1 cellular context compared by ENCODE assay signal in the genomic region with DNA sequence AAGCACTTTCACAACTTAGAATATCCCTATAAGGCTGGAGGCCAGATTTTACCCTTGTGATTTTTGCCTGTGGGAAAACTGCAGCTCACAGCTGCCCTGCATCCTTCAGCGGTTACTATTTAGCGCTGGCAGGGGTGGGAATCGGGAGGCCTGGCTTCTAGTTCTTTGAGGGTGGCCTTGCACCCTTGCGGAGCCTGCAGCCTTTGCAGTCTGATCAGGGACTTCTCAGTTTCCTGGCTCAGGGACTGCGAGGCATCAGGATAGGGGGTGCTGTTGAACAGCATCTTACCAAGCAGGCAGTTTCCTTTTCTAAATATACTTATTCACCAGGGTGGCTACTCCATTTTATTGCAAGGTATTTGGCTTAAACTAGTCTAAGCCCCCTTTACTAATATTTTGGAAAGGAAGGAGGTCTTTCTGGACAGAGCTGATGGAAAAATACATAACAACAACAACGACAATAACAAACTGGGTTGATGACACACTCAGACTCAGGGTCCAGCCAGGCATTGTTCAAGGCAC.
TF ChIP-seq lines count a peak whose summit lies in the region.

No MANE protein-coding gene starts in this region.

TF ChIP-seq in GM12878, 131 proteins besides CTCF, POLR2A, EP300 and RAD21:
- TF ChIP-seq IKZF1 (conservative IDR thresholded peaks at IDR 0.05), result no peak
- TF ChIP-seq, protein P1, sequence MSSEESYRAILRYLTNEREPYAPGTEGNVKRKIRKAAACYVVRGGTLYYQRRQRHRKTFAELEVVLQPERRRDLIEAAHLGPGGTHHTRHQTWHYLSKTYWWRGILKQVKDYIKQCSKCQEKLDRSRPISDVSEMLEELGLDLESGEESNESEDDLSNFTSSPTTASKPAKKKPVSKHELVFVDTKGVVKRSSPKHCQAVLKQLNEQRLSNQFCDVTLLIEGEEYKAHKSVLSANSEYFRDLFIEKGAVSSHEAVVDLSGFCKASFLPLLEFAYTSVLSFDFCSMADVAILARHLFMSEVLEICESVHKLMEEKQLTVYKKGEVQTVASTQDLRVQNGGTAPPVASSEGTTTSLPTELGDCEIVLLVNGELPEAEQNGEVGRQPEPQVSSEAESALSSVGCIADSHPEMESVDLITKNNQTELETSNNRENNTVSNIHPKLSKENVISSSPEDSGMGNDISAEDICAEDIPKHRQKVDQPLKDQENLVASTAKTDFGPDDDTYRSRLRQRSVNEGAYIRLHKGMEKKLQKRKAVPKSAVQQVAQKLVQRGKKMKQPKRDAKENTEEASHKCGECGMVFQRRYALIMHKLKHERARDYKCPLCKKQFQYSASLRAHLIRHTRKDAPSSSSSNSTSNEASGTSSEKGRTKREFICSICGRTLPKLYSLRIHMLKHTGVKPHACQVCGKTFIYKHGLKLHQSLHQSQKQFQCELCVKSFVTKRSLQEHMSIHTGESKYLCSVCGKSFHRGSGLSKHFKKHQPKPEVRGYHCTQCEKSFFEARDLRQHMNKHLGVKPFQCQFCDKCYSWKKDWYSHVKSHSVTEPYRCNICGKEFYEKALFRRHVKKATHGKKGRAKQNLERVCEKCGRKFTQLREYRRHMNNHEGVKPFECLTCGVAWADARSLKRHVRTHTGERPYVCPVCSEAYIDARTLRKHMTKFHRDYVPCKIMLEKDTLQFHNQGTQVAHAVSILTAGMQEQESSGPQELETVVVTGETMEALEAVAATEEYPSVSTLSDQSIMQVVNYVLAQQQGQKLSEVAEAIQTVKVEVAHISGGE (CRISPR knock-in tag; IDR thresholded peaks at IDR 0.05), result no peak
- TF ChIP-seq, protein P2, sequence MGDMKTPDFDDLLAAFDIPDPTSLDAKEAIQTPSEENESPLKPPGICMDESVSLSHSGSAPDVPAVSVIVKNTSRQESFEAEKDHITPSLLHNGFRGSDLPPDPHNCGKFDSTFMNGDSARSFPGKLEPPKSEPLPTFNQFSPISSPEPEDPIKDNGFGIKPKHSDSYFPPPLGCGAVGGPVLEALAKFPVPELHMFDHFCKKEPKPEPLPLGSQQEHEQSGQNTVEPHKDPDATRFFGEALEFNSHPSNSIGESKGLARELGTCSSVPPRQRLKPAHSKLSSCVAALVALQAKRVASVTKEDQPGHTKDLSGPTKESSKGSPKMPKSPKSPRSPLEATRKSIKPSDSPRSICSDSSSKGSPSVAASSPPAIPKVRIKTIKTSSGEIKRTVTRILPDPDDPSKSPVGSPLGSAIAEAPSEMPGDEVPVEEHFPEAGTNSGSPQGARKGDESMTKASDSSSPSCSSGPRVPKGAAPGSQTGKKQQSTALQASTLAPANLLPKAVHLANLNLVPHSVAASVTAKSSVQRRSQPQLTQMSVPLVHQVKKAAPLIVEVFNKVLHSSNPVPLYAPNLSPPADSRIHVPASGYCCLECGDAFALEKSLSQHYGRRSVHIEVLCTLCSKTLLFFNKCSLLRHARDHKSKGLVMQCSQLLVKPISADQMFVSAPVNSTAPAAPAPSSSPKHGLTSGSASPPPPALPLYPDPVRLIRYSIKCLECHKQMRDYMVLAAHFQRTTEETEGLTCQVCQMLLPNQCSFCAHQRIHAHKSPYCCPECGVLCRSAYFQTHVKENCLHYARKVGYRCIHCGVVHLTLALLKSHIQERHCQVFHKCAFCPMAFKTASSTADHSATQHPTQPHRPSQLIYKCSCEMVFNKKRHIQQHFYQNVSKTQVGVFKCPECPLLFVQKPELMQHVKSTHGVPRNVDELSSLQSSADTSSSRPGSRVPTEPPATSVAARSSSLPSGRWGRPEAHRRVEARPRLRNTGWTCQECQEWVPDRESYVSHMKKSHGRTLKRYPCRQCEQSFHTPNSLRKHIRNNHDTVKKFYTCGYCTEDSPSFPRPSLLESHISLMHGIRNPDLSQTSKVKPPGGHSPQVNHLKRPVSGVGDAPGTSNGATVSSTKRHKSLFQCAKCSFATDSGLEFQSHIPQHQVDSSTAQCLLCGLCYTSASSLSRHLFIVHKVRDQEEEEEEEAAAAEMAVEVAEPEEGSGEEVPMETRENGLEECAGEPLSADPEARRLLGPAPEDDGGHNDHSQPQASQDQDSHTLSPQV (IDR thresholded peaks at IDR 0.05), result no peak
- TF ChIP-seq TARDBP (IDR thresholded peaks at IDR 0.05; ENCODE audit: borderline replicate concordance), result no peak
- TF ChIP-seq, protein P3, sequence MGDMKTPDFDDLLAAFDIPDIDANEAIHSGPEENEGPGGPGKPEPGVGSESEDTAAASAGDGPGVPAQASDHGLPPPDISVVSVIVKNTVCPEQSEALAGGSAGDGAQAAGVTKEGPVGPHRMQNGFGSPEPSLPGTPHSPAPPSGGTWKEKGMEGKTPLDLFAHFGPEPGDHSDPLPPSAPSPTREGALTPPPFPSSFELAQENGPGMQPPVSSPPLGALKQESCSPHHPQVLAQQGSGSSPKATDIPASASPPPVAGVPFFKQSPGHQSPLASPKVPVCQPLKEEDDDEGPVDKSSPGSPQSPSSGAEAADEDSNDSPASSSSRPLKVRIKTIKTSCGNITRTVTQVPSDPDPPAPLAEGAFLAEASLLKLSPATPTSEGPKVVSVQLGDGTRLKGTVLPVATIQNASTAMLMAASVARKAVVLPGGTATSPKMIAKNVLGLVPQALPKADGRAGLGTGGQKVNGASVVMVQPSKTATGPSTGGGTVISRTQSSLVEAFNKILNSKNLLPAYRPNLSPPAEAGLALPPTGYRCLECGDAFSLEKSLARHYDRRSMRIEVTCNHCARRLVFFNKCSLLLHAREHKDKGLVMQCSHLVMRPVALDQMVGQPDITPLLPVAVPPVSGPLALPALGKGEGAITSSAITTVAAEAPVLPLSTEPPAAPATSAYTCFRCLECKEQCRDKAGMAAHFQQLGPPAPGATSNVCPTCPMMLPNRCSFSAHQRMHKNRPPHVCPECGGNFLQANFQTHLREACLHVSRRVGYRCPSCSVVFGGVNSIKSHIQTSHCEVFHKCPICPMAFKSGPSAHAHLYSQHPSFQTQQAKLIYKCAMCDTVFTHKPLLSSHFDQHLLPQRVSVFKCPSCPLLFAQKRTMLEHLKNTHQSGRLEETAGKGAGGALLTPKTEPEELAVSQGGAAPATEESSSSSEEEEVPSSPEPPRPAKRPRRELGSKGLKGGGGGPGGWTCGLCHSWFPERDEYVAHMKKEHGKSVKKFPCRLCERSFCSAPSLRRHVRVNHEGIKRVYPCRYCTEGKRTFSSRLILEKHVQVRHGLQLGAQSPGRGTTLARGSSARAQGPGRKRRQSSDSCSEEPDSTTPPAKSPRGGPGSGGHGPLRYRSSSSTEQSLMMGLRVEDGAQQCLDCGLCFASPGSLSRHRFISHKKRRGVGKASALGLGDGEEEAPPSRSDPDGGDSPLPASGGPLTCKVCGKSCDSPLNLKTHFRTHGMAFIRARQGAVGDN (IDR thresholded peaks at IDR 0.05), result no peak
- TF ChIP-seq JUNB (IDR thresholded peaks at IDR 0.05), result no peak
- no peak for TF ChIP-seq TAF1 (IDR thresholded peaks at IDR 0.05; ENCODE audit: borderline replicate concordance, low read depth, low read length)
- TF ChIP-seq MEF2B (IDR thresholded peaks at IDR 0.05; ENCODE audit: partially characterized antibody, poor library complexity, severe bottlenecking), result no peak
- no peak for TF ChIP-seq HDAC6 (IDR thresholded peaks at IDR 0.05; ENCODE audit: unreplicated experiment)
- no peak for TF ChIP-seq CHD2 (IDR thresholded peaks at IDR 0.05; ENCODE audit: borderline replicate concordance, low read depth, low read length)
- TF ChIP-seq, protein P4, sequence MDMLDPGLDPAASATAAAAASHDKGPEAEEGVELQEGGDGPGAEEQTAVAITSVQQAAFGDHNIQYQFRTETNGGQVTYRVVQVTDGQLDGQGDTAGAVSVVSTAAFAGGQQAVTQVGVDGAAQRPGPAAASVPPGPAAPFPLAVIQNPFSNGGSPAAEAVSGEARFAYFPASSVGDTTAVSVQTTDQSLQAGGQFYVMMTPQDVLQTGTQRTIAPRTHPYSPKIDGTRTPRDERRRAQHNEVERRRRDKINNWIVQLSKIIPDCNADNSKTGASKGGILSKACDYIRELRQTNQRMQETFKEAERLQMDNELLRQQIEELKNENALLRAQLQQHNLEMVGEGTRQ (IDR thresholded peaks at IDR 0.05; ENCODE audit: borderline replicate concordance, low read depth, low read length), result no peak
- no peak for TF ChIP-seq NR2C2 (IDR thresholded peaks at IDR 0.05; ENCODE audit: borderline replicate concordance, control insufficient read depth, insufficient read length, low read depth)
- TF ChIP-seq, protein P5, sequence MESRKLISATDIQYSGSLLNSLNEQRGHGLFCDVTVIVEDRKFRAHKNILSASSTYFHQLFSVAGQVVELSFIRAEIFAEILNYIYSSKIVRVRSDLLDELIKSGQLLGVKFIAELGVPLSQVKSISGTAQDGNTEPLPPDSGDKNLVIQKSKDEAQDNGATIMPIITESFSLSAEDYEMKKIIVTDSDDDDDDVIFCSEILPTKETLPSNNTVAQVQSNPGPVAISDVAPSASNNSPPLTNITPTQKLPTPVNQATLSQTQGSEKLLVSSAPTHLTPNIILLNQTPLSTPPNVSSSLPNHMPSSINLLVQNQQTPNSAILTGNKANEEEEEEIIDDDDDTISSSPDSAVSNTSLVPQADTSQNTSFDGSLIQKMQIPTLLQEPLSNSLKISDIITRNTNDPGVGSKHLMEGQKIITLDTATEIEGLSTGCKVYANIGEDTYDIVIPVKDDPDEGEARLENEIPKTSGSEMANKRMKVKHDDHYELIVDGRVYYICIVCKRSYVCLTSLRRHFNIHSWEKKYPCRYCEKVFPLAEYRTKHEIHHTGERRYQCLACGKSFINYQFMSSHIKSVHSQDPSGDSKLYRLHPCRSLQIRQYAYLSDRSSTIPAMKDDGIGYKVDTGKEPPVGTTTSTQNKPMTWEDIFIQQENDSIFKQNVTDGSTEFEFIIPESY (IDR thresholded peaks at IDR 0.05), result no peak
- no peak for TF ChIP-seq SRF (IDR thresholded peaks at IDR 0.05; ENCODE audit: low read depth in 2 of 2, low read length in 2 of 2)
- TF ChIP-seq MYC (IDR thresholded peaks at IDR 0.05; ENCODE audit: insufficient read depth, insufficient read length, insufficient replicate concordance, low read length, severe bottlenecking), result no peak
- no peak for TF ChIP-seq RUNX3 (IDR thresholded peaks at IDR 0.05; ENCODE audit: low read length)
- TF ChIP-seq ETV6 (conservative IDR thresholded peaks at IDR 0.05 in 1 of 2, IDR thresholded peaks at IDR 0.05 in 1 of 2; ENCODE audit: borderline replicate concordance in 1 of 2, low read depth in 1 of 2), result no peak
- TF ChIP-seq YY1 (IDR thresholded peaks at IDR 0.05; ENCODE audit: low read depth, low read length), result no peak
- no peak for TF ChIP-seq FOS (IDR thresholded peaks at IDR 0.05; ENCODE audit: borderline replicate concordance, extremely low read depth, insufficient read length)
